12 cellular contexts compared by ENCODE assay signal in genomic region chr2:71787476-71788185, GRCh38.
"Had no signal": no experiment of that assay in that cellular context is flagged by ENCODE, and none has a peak within 500 bp of the region (broad histone marks: within the 10 kb centered on the region; RNA-seq: fewer than 3 reads in every experiment).

No MANE protein-coding gene starts in this region.

- H2AFZ ChIP-seq: neural progenitor cell had no signal

- H3K36me3 Mint-ChIP-seq: activated naive CD8-positive, alpha-beta T cell treated with anti-CD3 and anti-CD28 coated beads, Interleukin-2, amount 10 ng/mL, durations not matched to agents 7 days and 5 days; neural progenitor cell had no signal

- H3K4me1 Mint-ChIP-seq: activated CD4-positive, alpha-beta T cell treated with anti-CD3 and anti-CD28 coated beads, Interleukin-2, amount 10 ng/mL, durations not matched to agents 7 days and 5 days; activated naive CD8-positive, alpha-beta T cell treated with anti-CD3 and anti-CD28 coated beads, Interleukin-2, amount 10 ng/mL, durations not matched to agents 7 days and 5 days; neural progenitor cell had no signal

- H3K4me1 ChIP-seq: breast epithelium, neural progenitor cell, tibial nerve had no signal

- H3K9me3 Mint-ChIP-seq: activated CD4-positive, alpha-beta T cell treated with anti-CD3 and anti-CD28 coated beads, Interleukin-2, amount 10 ng/mL, durations not matched to agents 7 days and 5 days; activated naive CD8-positive, alpha-beta T cell treated with anti-CD3 and anti-CD28 coated beads, Interleukin-2, amount 10 ng/mL, durations not matched to agents 7 days and 5 days; activated T-cell treated with anti-CD3 and anti-CD28 coated beads, Interleukin-2, amount 50 U/mL, for 24 hours; neural progenitor cell had no signal

- H3K9ac ChIP-seq: neural progenitor cell had no signal

- H3K9me3 ChIP-seq: breast epithelium, tibial nerve had no signal

- H3K27ac Mint-ChIP-seq: activated CD4-positive, alpha-beta T cell treated with anti-CD3 and anti-CD28 coated beads, Interleukin-2, amount 10 ng/mL, durations not matched to agents 7 days and 5 days; activated naive CD8-positive, alpha-beta T cell treated with anti-CD3 and anti-CD28 coated beads, Interleukin-2, amount 10 ng/mL, durations not matched to agents 7 days and 5 days; activated T-cell treated with anti-CD3 and anti-CD28 coated beads, Interleukin-2, amount 50 U/mL, for 24 hours; neural progenitor cell had no signal

- H3K27me3 ChIP-seq: breast epithelium, neural progenitor cell, tibial nerve had no signal

- H3K27ac ChIP-seq: breast epithelium, neural progenitor cell, tibial nerve had no signal

- H3K4me3 ChIP-seq: breast epithelium, neural progenitor cell, tibial nerve had no signal

- H3K4me2 ChIP-seq: neural progenitor cell had no signal

- DNase-seq: activated CD4-positive, alpha-beta T cell treated with anti-CD3 and anti-CD28 coated beads, Interleukin-2, amount 10 ng/mL, durations not matched to agents 7 days and 5 days; activated CD4-positive, CD25-positive, alpha-beta regulatory T cell; activated gamma-delta T cell; activated naive CD8-positive, alpha-beta T cell treated with anti-CD3 and anti-CD28 coated beads, Interleukin-2, amount 10 ng/mL, durations not matched to agents 7 days and 5 days; activated T-cell treated with anti-CD3 and anti-CD28 coated beads, Interleukin-2, amount 50 U/mL, for 24 hours; aorta; foreskin melanocyte; retina; stimulated activated CD4-positive, alpha-beta T cell treated with anti-CD3 and anti-CD28 coated beads, Interleukin-4, amount 100 ng/mL, for 4 hours had no signal

- H3K27me3 Mint-ChIP-seq: activated CD4-positive, alpha-beta T cell treated with anti-CD3 and anti-CD28 coated beads, Interleukin-2, amount 10 ng/mL, durations not matched to agents 7 days and 5 days had no signal

- H3K4me3 Mint-ChIP-seq: activated CD4-positive, alpha-beta T cell treated with anti-CD3 and anti-CD28 coated beads, Interleukin-2, amount 10 ng/mL, durations not matched to agents 7 days and 5 days; activated naive CD8-positive, alpha-beta T cell treated with anti-CD3 and anti-CD28 coated beads, Interleukin-2, amount 10 ng/mL, durations not matched to agents 7 days and 5 days; activated T-cell treated with anti-CD3 and anti-CD28 coated beads, Interleukin-2, amount 50 U/mL, for 24 hours; neural progenitor cell had no signal

- H3K36me3 ChIP-seq: breast epithelium, neural progenitor cell, tibial nerve had no signal
